ENCODE assay signal across 1 cellular context in the genomic region with DNA sequence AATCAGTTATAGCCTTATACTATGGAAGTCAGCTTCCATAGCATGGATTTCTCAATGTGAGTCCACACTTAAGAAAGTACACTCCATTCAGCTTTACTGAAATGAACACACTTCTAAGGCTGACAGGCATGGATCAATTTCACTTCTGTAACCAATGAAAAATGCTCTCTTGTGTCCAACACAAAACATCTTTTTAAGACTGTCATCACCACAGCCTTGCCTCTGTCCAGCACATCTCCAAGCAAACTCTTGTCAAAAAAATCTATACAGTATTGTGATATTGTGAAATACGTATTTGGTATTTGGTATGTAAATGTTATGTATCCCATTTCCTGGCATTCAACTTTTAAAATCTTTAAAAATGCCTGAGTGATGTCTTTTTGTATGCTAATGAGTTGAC.
TF ChIP-seq lines count a peak whose summit lies in the region.

No MANE protein-coding gene starts in this region.

TF ChIP-seq in HEK293, 187 proteins besides CTCF, POLR2A, EP300 and RAD21 (continued from another document):
- TF ChIP-seq, protein P1, sequence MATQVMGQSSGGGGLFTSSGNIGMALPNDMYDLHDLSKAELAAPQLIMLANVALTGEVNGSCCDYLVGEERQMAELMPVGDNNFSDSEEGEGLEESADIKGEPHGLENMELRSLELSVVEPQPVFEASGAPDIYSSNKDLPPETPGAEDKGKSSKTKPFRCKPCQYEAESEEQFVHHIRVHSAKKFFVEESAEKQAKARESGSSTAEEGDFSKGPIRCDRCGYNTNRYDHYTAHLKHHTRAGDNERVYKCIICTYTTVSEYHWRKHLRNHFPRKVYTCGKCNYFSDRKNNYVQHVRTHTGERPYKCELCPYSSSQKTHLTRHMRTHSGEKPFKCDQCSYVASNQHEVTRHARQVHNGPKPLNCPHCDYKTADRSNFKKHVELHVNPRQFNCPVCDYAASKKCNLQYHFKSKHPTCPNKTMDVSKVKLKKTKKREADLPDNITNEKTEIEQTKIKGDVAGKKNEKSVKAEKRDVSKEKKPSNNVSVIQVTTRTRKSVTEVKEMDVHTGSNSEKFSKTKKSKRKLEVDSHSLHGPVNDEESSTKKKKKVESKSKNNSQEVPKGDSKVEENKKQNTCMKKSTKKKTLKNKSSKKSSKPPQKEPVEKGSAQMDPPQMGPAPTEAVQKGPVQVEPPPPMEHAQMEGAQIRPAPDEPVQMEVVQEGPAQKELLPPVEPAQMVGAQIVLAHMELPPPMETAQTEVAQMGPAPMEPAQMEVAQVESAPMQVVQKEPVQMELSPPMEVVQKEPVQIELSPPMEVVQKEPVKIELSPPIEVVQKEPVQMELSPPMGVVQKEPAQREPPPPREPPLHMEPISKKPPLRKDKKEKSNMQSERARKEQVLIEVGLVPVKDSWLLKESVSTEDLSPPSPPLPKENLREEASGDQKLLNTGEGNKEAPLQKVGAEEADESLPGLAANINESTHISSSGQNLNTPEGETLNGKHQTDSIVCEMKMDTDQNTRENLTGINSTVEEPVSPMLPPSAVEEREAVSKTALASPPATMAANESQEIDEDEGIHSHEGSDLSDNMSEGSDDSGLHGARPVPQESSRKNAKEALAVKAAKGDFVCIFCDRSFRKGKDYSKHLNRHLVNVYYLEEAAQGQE (tag by site-specific recombination; IDR thresholded peaks at IDR 0.05): peak; percentile 54; the same call in 1 of the 2 replicates
